Comparison of ENCODE assay signal across 1 cellular context in the genomic region with DNA sequence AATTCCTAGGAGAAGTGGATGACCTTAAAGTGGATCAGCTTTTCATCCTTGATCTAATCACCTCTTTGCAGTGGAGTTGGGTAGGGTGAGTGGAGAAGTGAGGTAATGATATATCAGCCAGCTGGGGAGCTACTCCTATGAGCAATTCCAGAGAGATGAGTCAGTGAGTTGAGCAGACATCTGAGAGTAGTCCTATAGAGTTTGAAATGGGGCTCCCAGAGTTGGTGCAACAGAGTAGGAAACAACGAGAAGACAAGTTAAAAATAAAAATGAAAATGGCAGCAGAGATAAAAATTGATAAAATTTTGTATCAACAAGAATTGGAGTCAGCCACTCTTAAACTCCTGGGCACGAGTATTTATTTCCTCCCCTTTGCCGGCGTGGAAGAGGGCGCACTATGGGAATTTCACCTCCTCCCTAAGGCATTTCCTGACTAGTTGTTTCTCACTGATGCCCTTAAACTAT.
TF ChIP-seq lines count a peak whose summit lies in the region.

No MANE protein-coding gene starts in this region.

TF ChIP-seq in SK-N-SH treated with all-trans-retinoic acid at 6 μM for 48 hours, 23 proteins besides CTCF, POLR2A, EP300 and RAD21 (continued from another document):
- TF ChIP-seq, protein P1, sequence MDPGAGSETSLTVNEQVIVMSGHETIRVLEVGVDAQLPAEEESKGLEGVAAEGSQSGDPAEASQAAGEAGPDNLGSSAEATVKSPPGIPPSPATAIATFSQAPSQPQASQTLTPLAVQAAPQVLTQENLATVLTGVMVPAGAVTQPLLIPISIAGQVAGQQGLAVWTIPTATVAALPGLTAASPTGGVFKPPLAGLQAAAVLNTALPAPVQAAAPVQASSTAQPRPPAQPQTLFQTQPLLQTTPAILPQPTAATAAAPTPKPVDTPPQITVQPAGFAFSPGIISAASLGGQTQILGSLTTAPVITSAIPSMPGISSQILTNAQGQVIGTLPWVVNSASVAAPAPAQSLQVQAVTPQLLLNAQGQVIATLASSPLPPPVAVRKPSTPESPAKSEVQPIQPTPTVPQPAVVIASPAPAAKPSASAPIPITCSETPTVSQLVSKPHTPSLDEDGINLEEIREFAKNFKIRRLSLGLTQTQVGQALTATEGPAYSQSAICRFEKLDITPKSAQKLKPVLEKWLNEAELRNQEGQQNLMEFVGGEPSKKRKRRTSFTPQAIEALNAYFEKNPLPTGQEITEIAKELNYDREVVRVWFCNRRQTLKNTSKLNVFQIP (CRISPR knock-in tag; IDR thresholded peaks at IDR 0.05; ENCODE audit: borderline replicate concordance, low read depth): no peak
- no peak for TF ChIP-seq TCF4 (CRISPR knock-in tag; IDR thresholded peaks at IDR 0.05; ENCODE audit: borderline replicate concordance)
